ENCODE assay signal across 6 cellular contexts in genomic region chr2:241150660-241151530, GRCh38. TPM values are rescaled to one million over a fixed set of nuclear protein-coding genes. Genes with fewer than 3 reads are reported as not detected.
DNase-seq lines count a peak whose midpoint lies in the region; ATAC-seq, FAIRE-seq and TF ChIP-seq lines count a peak whose summit lies in the region.

No MANE protein-coding gene starts in this region.

- H3K9me1 ChIP-seq in endothelial cell of umbilical vein (replicated peaks; ENCODE audit: control insufficient read depth, extremely low read depth, insufficient read depth, low read length): no peaks in the 10 kb centered on the region

- TF ChIP-seq CTCF in endothelial cell of umbilical vein (IDR thresholded peaks at IDR 0.05; ENCODE audit: extremely low read depth in 1 of 2, insufficient read depth in 1 of 2, low read depth in 1 of 2, low read length in 2 of 2) (no peak), sigmoid colon (IDR thresholded peaks at IDR 0.05) (no peak)

- intact Hi-C loops in endothelial cell of umbilical vein (cut with micrococcal nuclease) (loop anchor here (1.0 to 2.0 kb wide), 5 partner anchors 49 to 237 kb away; partner anchors contain the start of genes HDLBP, MTERF4 and SEPTIN2), sigmoid colon (cut with DNase I) (loop anchor here (2.0 to 5.0 kb wide), 2 partner anchors 48 to 161 kb away; partner anchors contain the start of gene MTERF4)

- no peaks in the 10 kb centered on the region for H3K27me3 Mint-ChIP-seq in T-helper 1 cell treated with Interleukin-12 subunit alpha and Interleukin-12 subunit beta and Interleukin-4 antibody, amounts not matched to agents 30 μg/mL and 1 μg/mL, for 36 hours (ENCODE audit: low read depth)

- no TSS peak for BruUV-seq in endothelial cell of umbilical vein (replicated peaks; lab: Mats Ljungman, UMichigan)

- H3K9me3 ChIP-seq in endothelial cell of umbilical vein (replicated peaks; ENCODE audit: control insufficient read depth, insufficient read depth, low read length) (no peaks in the 10 kb centered on the region), sigmoid colon (no peaks in the 10 kb centered on the region)

- H3K9me3 Mint-ChIP-seq in T-helper 1 cell treated with Interleukin-12 subunit alpha and Interleukin-12 subunit beta and Interleukin-4 antibody, amounts not matched to agents 30 μg/mL and 1 μg/mL, for 36 hours: no peaks in the 10 kb centered on the region

- peak overlapping the region; percentile 67 for H2AFZ ChIP-seq in endothelial cell of umbilical vein (ENCODE audit: low read depth, low read length)

- H4K20me1 ChIP-seq in endothelial cell of umbilical vein (replicated peaks; ENCODE audit: control insufficient read depth, extremely low read depth, insufficient read depth, low read length): no peaks in the 10 kb centered on the region

- 3 to 11% methylated on average over 37 of the region's 37 CpGs for WGBS in sigmoid colon, 2 donors

- peaks cover 13% of the 10 kb centered on the region for H3K79me2 ChIP-seq in endothelial cell of umbilical vein (ENCODE audit: control insufficient read depth, insufficient read depth, low read length)

- CTCF ChIA-PET in endothelial cell of umbilical vein (lab: Charles Lee): interaction anchor here (1.7 kb wide), 1 partner anchor 73 kb away, joined by 7 read pairs; no protein-coding TSS in a partner anchor

- peak overlapping the region; percentile 99 for H3K4me3 Mint-ChIP-seq in T-helper 1 cell treated with Interleukin-12 subunit alpha and Interleukin-12 subunit beta and Interleukin-4 antibody, amounts not matched to agents 30 μg/mL and 1 μg/mL, for 36 hours

- DNase-seq in T-helper 1 cell: no peak
- DNase-seq in endothelial cell of umbilical vein (ENCODE audit: low read depth, low spot score): no peak
- no peak for DNase-seq in sigmoid colon
- DNase-seq in GOT3 (lab: John Stamatoyannopoulos, UW): no peak

- peaks cover 2 to 3% of the 10 kb centered on the region in 2 experiments for H3K36me3 ChIP-seq in endothelial cell of umbilical vein (ENCODE audit: control insufficient read depth in 2 of 2, extremely low read depth in 1 of 2, insufficient read depth in 2 of 2, low read length in 2 of 2)
- peaks cover 0 to 11% (median 0%) of the 10 kb centered on the region in 4 donors for H3K36me3 ChIP-seq in sigmoid colon

- peak overlapping the region; percentile 93 for H3K4me2 ChIP-seq in endothelial cell of umbilical vein (ENCODE audit: insufficient read depth, low read length)

- TF ChIP-seq POLR2A in endothelial cell of umbilical vein (IDR thresholded peaks at IDR 0.05; ENCODE audit: low read depth, low read length) (peak; percentile 10), sigmoid colon (IDR thresholded peaks at IDR 0.05) (no peak)

- POLR2A ChIA-PET in endothelial cell of umbilical vein (lab: Charles Lee): no interaction called here

- no peak overlapping the region for H3K27ac ChIP-seq in endothelial cell of umbilical vein (ENCODE audit: insufficient read depth, low read depth, low read length)
- H3K27ac ChIP-seq in sigmoid colon: peak overlapping the region; percentile 77 to 90 (median 86)

- H3K4me3 ChIP-seq in endothelial cell of umbilical vein (replicated peaks in 1 of 3; ENCODE audit: insufficient read depth in 1 of 3, low read depth in 1 of 3, low read length in 3 of 3) (peak overlapping the region; percentile 76 to 85 (median 78)), sigmoid colon (peak overlapping the region; percentile 74 to 98 (median 92))

- dilution Hi-C loops in endothelial cell of umbilical vein (cut with MboI; ENCODE audit: extremely low pct_ligation_motif_present, low sequenced_read_pairs): no loop called here

- peaks cover 15% of the 10 kb centered on the region for H3K4me1 ChIP-seq in endothelial cell of umbilical vein (ENCODE audit: control insufficient read depth, extremely low read depth, insufficient read depth, low read length)
- H3K4me1 ChIP-seq in sigmoid colon: peaks cover 0 to 30% (median 15%) of the 10 kb centered on the region in 4 donors

- no peak for TF ChIP-seq EP300 in sigmoid colon (IDR thresholded peaks at IDR 0.05)

- peaks cover 13% of the 10 kb centered on the region for H3K36me3 Mint-ChIP-seq in T-helper 1 cell treated with Interleukin-12 subunit alpha and Interleukin-12 subunit beta and Interleukin-4 antibody, amounts not matched to agents 30 μg/mL and 1 μg/mL, for 36 hours (ENCODE audit: low read depth)

- no peaks in the 10 kb centered on the region for H3K27me3 ChIP-seq in endothelial cell of umbilical vein (ENCODE audit: control insufficient read depth in 2 of 2, insufficient read depth in 2 of 2, low read length in 2 of 2)
- no peaks in the 10 kb centered on the region for H3K27me3 ChIP-seq in sigmoid colon

- FAIRE-seq in endothelial cell of umbilical vein (lab: Jason Lieb, UNC): no peak

- no peak for ATAC-seq in GM21447 (IDR thresholded peaks at IDR 0.05; ENCODE audit: unreplicated experiment)

- H3K4me1 Mint-ChIP-seq in T-helper 1 cell treated with Interleukin-12 subunit alpha and Interleukin-12 subunit beta and Interleukin-4 antibody, amounts not matched to agents 30 μg/mL and 1 μg/mL, for 36 hours (ENCODE audit: low read depth): peaks cover 43% of the 10 kb centered on the region

- peak overlapping the region; percentile 78 for H3K27ac Mint-ChIP-seq in T-helper 1 cell treated with Interleukin-12 subunit alpha and Interleukin-12 subunit beta and Interleukin-4 antibody, amounts not matched to agents 30 μg/mL and 1 μg/mL, for 36 hours

- H3K9ac ChIP-seq in endothelial cell of umbilical vein (replicated peaks; ENCODE audit: extremely low read depth, insufficient read depth, low read length): peak overlapping the region; percentile 40

TF ChIP-seq in endothelial cell of umbilical vein, 7 proteins besides CTCF, POLR2A, EP300 and RAD21:
- no peak for TF ChIP-seq MYC (IDR thresholded peaks at IDR 0.05; ENCODE audit: low read depth, low read length)
- peak; percentile 5 for TF ChIP-seq POLR2AphosphoS5 (IDR thresholded peaks at IDR 0.05; ENCODE audit: insufficient read depth, low read depth, low read length)

RNA-seq across cellular contexts. Expression of gene PPP1R7, which starts 0.6 kb away (rescaled TPM):
- 60.8 and 68.2 TPM in 2 replicates for total RNA-seq in endothelial cell of umbilical vein
- polyA plus RNA-seq in endothelial cell of umbilical vein: 25.0 and 30.3 TPM in 2 replicates
- 51.8 and 63.8 TPM in 2 replicates for polyA plus RNA-seq in endothelial cell of umbilical vein (2011; cell fraction: cytosol; rRNA removed)
- polyA plus RNA-seq in endothelial cell of umbilical vein (2011; cell fraction: nucleus; rRNA removed): 38.6 and 60.6 TPM in 2 replicates
- polyA plus RNA-seq in endothelial cell of umbilical vein (2012): 115 and 116 TPM in 2 replicates
- polyA minus RNA-seq in endothelial cell of umbilical vein: 26.3 and 48.1 TPM in 2 replicates
- polyA minus RNA-seq in endothelial cell of umbilical vein (2011; cell fraction: cytosol; rRNA and poly(A)+ RNA removed): 31.2 TPM
- polyA minus RNA-seq in endothelial cell of umbilical vein (2011; cell fraction: nucleus; rRNA and poly(A)+ RNA removed): 5.3 and 10.6 TPM in 2 replicates
- total RNA-seq in sigmoid colon: 10 to 100 TPM; 41.3 to 63.5 (median 56.8) TPM
- 10 to 100 TPM; 76.3 to 89.7 (median 78.7) TPM for polyA plus RNA-seq in sigmoid colon

RNA-seq across cellular contexts. Expression of gene PASK, which starts 1.6 kb away (rescaled TPM):
- total RNA-seq in endothelial cell of umbilical vein (17.3 and 26.0 TPM in 2 replicates), sigmoid colon (1 to 10 TPM; 2.8 to 7.7 (median 4.7) TPM)
- polyA plus RNA-seq in endothelial cell of umbilical vein (5.7 and 16.6 TPM in 2 replicates), sigmoid colon (10 to 100 TPM in 1 of 3 donors, 1 to 10 TPM in 2; 1.4 to 16.4 (median 1.8) TPM)
- 4.0 and 4.2 TPM in 2 replicates for polyA plus RNA-seq in endothelial cell of umbilical vein (2011; cell fraction: cytosol; rRNA removed)
- polyA plus RNA-seq in endothelial cell of umbilical vein (2011; cell fraction: nucleus; rRNA removed): 43.8 and 52.7 TPM in 2 replicates
- 7.5 and 8.5 TPM in 2 replicates for polyA plus RNA-seq in endothelial cell of umbilical vein (2012)
- polyA minus RNA-seq in endothelial cell of umbilical vein: 15.4 and 23.6 TPM in 2 replicates
- 6.9 TPM for polyA minus RNA-seq in endothelial cell of umbilical vein (2011; cell fraction: cytosol; rRNA and poly(A)+ RNA removed)
- 13.3 and 18.2 TPM in 2 replicates for polyA minus RNA-seq in endothelial cell of umbilical vein (2011; cell fraction: nucleus; rRNA and poly(A)+ RNA removed)

RNA-seq across cellular contexts. Expression of gene ANO7, which starts 37.6 kb away (rescaled TPM):
- total RNA-seq in endothelial cell of umbilical vein: 2.5 and 2.8 TPM in 2 replicates
- polyA plus RNA-seq in endothelial cell of umbilical vein: 0.51 and 0.81 TPM in 2 replicates
- polyA plus RNA-seq in endothelial cell of umbilical vein (2011; cell fraction: cytosol; rRNA removed): 0.61 and 0.97 TPM in 2 replicates
- polyA plus RNA-seq in endothelial cell of umbilical vein (2011; cell fraction: nucleus; rRNA removed): 1.9 and 2.1 TPM in 2 replicates
- polyA plus RNA-seq in endothelial cell of umbilical vein (2012): 1.6 and 2.2 TPM in 2 replicates
- 0.56 and 1.7 TPM in 2 replicates for polyA minus RNA-seq in endothelial cell of umbilical vein
- 1.5 TPM for polyA minus RNA-seq in endothelial cell of umbilical vein (2011; cell fraction: cytosol; rRNA and poly(A)+ RNA removed)
- 1.2 and 1.3 TPM in 2 replicates for polyA minus RNA-seq in endothelial cell of umbilical vein (2011; cell fraction: nucleus; rRNA and poly(A)+ RNA removed)
- 1 to 10 TPM in 1 of 4 donors, under 1 TPM in 1, not detected in 2; 0.41 to 1.7 TPM for total RNA-seq in sigmoid colon
- polyA plus RNA-seq in sigmoid colon: 10 to 100 TPM in 1 of 3 donors, 1 to 10 TPM in 2; 3.9 to 39.2 (median 7.8) TPM

RNA-seq across cellular contexts. Expression of gene MTERF4, which starts 48.8 kb away (rescaled TPM):
- total RNA-seq in endothelial cell of umbilical vein (14.7 and 24.7 TPM in 2 replicates), sigmoid colon (10 to 100 TPM; 18.9 to 47.9 (median 33.2) TPM)
- polyA plus RNA-seq in endothelial cell of umbilical vein (20.2 and 27.3 TPM in 2 replicates), sigmoid colon (10 to 100 TPM; 27.0 to 40.2 (median 29.1) TPM)
- polyA plus RNA-seq in endothelial cell of umbilical vein (2011; cell fraction: cytosol; rRNA removed): 25.3 and 28.8 TPM in 2 replicates
- polyA plus RNA-seq in endothelial cell of umbilical vein (2011; cell fraction: nucleus; rRNA removed): 75.2 and 99.2 TPM in 2 replicates
- 23.2 and 30.1 TPM in 2 replicates for polyA plus RNA-seq in endothelial cell of umbilical vein (2012)
- polyA minus RNA-seq in endothelial cell of umbilical vein: 36.1 and 36.8 TPM in 2 replicates
- 9.4 TPM for polyA minus RNA-seq in endothelial cell of umbilical vein (2011; cell fraction: cytosol; rRNA and poly(A)+ RNA removed)
- 25.5 and 32.7 TPM in 2 replicates for polyA minus RNA-seq in endothelial cell of umbilical vein (2011; cell fraction: nucleus; rRNA and poly(A)+ RNA removed)
